8 cellular contexts compared by ENCODE assay signal in the genomic region with DNA sequence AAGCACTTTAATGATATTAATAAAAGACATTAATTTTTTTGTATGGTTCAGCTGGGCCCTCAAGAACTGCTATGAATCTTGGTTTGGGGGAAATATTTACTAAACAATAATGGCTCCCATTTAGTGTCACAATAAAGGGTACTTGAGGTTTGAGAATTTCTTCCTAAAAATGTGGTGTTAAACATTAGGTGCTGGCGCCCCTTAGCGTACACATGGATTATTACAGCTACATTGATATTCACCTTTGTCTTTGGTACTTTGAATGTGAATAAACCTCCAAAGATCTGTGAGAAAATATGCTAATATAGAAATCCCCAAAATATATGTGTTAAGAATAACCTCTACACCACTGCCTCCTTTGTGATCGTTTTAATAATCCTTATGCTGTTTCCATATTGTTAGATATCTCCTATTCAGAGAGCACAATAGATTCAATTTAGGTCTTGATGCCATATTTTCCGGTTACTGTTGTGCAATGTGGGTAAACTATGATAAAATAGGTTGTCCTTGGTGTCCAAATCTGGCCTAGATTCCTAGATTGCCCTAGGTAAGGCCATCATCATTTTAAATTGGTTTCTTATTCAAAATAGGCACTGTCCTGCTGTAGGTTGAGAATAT.
DNase-seq lines count a peak whose midpoint lies in the region; ATAC-seq, FAIRE-seq and TF ChIP-seq lines count a peak whose summit lies in the region.

No MANE protein-coding gene starts in this region.

- H3K79me2 ChIP-seq in KMS-11 (ENCODE audit: insufficient read depth, low read depth) (no peaks in the 10 kb centered on the region), OCI-LY3 (ENCODE audit: low read length) (no peaks in the 10 kb centered on the region), H1 (ENCODE audit: control insufficient read depth in 1 of 2, insufficient read depth in 2 of 2, low read length in 2 of 2) (no peaks in the 10 kb centered on the region), neural progenitor cell (ENCODE audit: low read depth) (no peaks in the 10 kb centered on the region)

- no peak for ATAC-seq in HG03457 (IDR thresholded peaks at IDR 0.05; ENCODE audit: unreplicated experiment)

- no peak overlapping the region for H2BK15ac ChIP-seq in H1 (ENCODE audit: low read length)

- no peak overlapping the region for H2AFZ ChIP-seq in KMS-11 (ENCODE audit: low read depth)
- H2AFZ ChIP-seq in OCI-LY3 (ENCODE audit: low read depth, low read length): no peak overlapping the region
- H2AFZ ChIP-seq in H1 (ENCODE audit: low read length): no peak overlapping the region
- H2AFZ ChIP-seq in neural progenitor cell (replicated peaks): no peak overlapping the region

- POLR2A ChIA-PET in H1 (lab: Charles Lee; ENCODE audit: partially characterized antibody): no interaction called here

- H3K27me3 ChIP-seq in KMS-11 (ENCODE audit: insufficient read depth, low read depth) (no peaks in the 10 kb centered on the region), OCI-LY3 (ENCODE audit: low read depth, low read length) (no peaks in the 10 kb centered on the region), H1 (replicated peaks in 1 of 4; ENCODE audit: control insufficient read depth in 3 of 4, extremely low read depth in 1 of 4, insufficient read depth in 3 of 4, low read length in 3 of 4) (no peaks in the 10 kb centered on the region), neural progenitor cell (no peaks in the 10 kb centered on the region)

- H2BK120ac ChIP-seq in H1 (replicated peaks; ENCODE audit: low read depth, low read length): no peak overlapping the region

- DNase-seq in AG09319 (ENCODE audit: extremely low read depth, low read depth) (no peak), GM12892 (ENCODE audit: insufficient read length) (no peak), H1 (ENCODE audit: low read depth in 1 of 2, low spot score in 2 of 2) (no peak), neural progenitor cell (ENCODE audit: low spot score) (peak; percentile 56), HPDE6-E6E7 (ENCODE audit: extremely low spot score) (no peak)

- H4K91ac ChIP-seq in H1 (replicated peaks; ENCODE audit: insufficient read length, low read length): no peak overlapping the region

- no peaks in the 10 kb centered on the region for H3K4me1 ChIP-seq in KMS-11 (ENCODE audit: low read depth, poor library complexity, severe bottlenecking)
- no peaks in the 10 kb centered on the region for H3K4me1 ChIP-seq in OCI-LY3 (ENCODE audit: low read length)
- peaks cover 0 to 3% (median 0%) of the 10 kb centered on the region in 4 experiments; a peak in 1 of 7 replicates for H3K4me1 ChIP-seq in H1 (replicated peaks in 1 of 4; ENCODE audit: control insufficient read depth in 3 of 4, insufficient read depth in 4 of 4, low read length in 3 of 4)
- peaks cover 6% of the 10 kb centered on the region for H3K4me1 ChIP-seq in neural progenitor cell

- no peak overlapping the region for H3K4ac ChIP-seq in H1 (replicated peaks; ENCODE audit: insufficient read length, low read depth, low read length)

- H3K27me3 Mint-ChIP-seq in neural progenitor cell (ENCODE audit: insufficient read depth, low read depth): no peaks in the 10 kb centered on the region

- H3K4me1 Mint-ChIP-seq in neural progenitor cell: peaks cover 7% of the 10 kb centered on the region

- CTCF ChIA-PET in H1 (lab: Charles Lee; ENCODE audit: partially characterized antibody): interaction anchor here (0.6 to 3.2 kb wide), 27 partner anchors 9 to 812 kb away, joined by 3 to 21 read pairs (median 4); no protein-coding TSS in a partner anchor

- peaks cover 12% of the 10 kb centered on the region for H3K9me3 Mint-ChIP-seq in neural progenitor cell

- H3K14ac ChIP-seq in H1 (ENCODE audit: insufficient read length): no peak overlapping the region

- peak; percentile 70 for FAIRE-seq in GM12892 (lab: Jason Lieb, UNC)
- peak; percentile 72 for FAIRE-seq in H1 (lab: Jason Lieb, UNC)

- H3K18ac ChIP-seq in H1 (ENCODE audit: extremely low read depth, low read length): no peak overlapping the region

- H3K23ac ChIP-seq in H1 (ENCODE audit: insufficient read length): no peak overlapping the region

- H3F3A ChIP-seq in neural progenitor cell (ENCODE audit: low read depth): no peaks in the 10 kb centered on the region

- no peaks in the 10 kb centered on the region for H4K20me1 ChIP-seq in KMS-11 (ENCODE audit: insufficient read depth)
- no peaks in the 10 kb centered on the region for H4K20me1 ChIP-seq in OCI-LY3 (ENCODE audit: insufficient read depth, low read length)
- H4K20me1 ChIP-seq in H1 (replicated peaks in 1 of 2; ENCODE audit: control insufficient read depth in 1 of 2, insufficient read depth in 2 of 2, low read length in 2 of 2): no peaks in the 10 kb centered on the region
- H4K20me1 ChIP-seq in neural progenitor cell (ENCODE audit: low read depth): no peaks in the 10 kb centered on the region

- H3K9ac ChIP-seq in KMS-11 (no peak overlapping the region), OCI-LY3 (ENCODE audit: low read length) (no peak overlapping the region), H1 (replicated peaks in 1 of 4; ENCODE audit: extremely low read depth in 1 of 4, low read depth in 3 of 4, low read length in 3 of 4) (no peak overlapping the region), neural progenitor cell (no peak overlapping the region)

- H2BK20ac ChIP-seq in H1 (ENCODE audit: low read length): no peak overlapping the region

- no peak overlapping the region for H2BK5ac ChIP-seq in H1 (ENCODE audit: low read depth, low read length)

- H3K4me2 ChIP-seq in KMS-11 (no peak overlapping the region), OCI-LY3 (ENCODE audit: low read length) (no peak overlapping the region), H1 (ENCODE audit: insufficient read depth in 1 of 2, low read depth in 2 of 2, low read length in 2 of 2) (no peak overlapping the region), neural progenitor cell (no peak overlapping the region)

- no peak overlapping the region for H3K56ac ChIP-seq in H1 (replicated peaks; ENCODE audit: insufficient read length, low read depth, low read length)

- H2BK12ac ChIP-seq in H1 (ENCODE audit: low read depth, low read length): no peak overlapping the region

- H3K23me2 ChIP-seq in H1 (ENCODE audit: low read depth, low read length): no peaks in the 10 kb centered on the region

- TF ChIP-seq CTCF in AG09319 (IDR thresholded peaks at IDR 0.05; ENCODE audit: low read depth, low read length): peak; percentile 68
- TF ChIP-seq CTCF in KMS-11 (conservative IDR thresholded peaks at IDR 0.05; ENCODE audit: low read depth, low read length): peak; percentile 93
- peak; percentile 85 for TF ChIP-seq CTCF in OCI-LY3 (IDR thresholded peaks at IDR 0.05; ENCODE audit: low read depth, low read length)
- peak in 2 of 3 experiments; percentile 59 to 72; a peak in 2 of 4 replicates for TF ChIP-seq CTCF in H1 (IDR thresholded peaks at IDR 0.05; ENCODE audit: control extremely low read depth in 1 of 3, insufficient read depth in 1 of 3, low read depth in 1 of 3, low read length in 3 of 3)
- TF ChIP-seq CTCF in neural progenitor cell (IDR thresholded peaks at IDR 0.05): peak; percentile 93

- peak; percentile 88 to 89 for TF ChIP-seq RAD21 in H1 (IDR thresholded peaks at IDR 0.05 in 1 of 2, conservative IDR thresholded peaks at IDR 0.05 in 1 of 2; ENCODE audit: low read depth in 2 of 2, low read length in 2 of 2)

- no peak overlapping the region for H3K4me3 ChIP-seq in KMS-11 (IDR thresholded peaks at IDR 0.05; ENCODE audit: insufficient read depth, low read depth, low read length)
- no peak overlapping the region for H3K4me3 ChIP-seq in OCI-LY3 (ENCODE audit: low read length)
- H3K4me3 ChIP-seq in H1 (ENCODE audit: extremely low read depth in 1 of 4, insufficient read depth in 2 of 4, low read depth in 3 of 4, low read length in 4 of 4): no peak overlapping the region
- no peak overlapping the region for H3K4me3 ChIP-seq in neural progenitor cell

- H3K36me3 ChIP-seq in KMS-11 (ENCODE audit: insufficient read depth) (no peaks in the 10 kb centered on the region), OCI-LY3 (replicated peaks; ENCODE audit: low read depth, low read length) (no peaks in the 10 kb centered on the region), H1 (ENCODE audit: control insufficient read depth in 2 of 4, insufficient read depth in 4 of 4, low read length in 3 of 4) (no peaks in the 10 kb centered on the region), neural progenitor cell (no peaks in the 10 kb centered on the region)

- H3K36me3 Mint-ChIP-seq in neural progenitor cell: peaks cover 9% of the 10 kb centered on the region

- TF ChIP-seq EP300 in H1 (IDR thresholded peaks at IDR 0.05; ENCODE audit: borderline replicate concordance in 1 of 2, low read depth in 2 of 2, low read length in 2 of 2): no peak

- WGBS in H1 (ENCODE audit: extremely low coverage in 1 of 2, insufficient coverage in 1 of 2, insufficient read length in 1 of 2, insufficient replicate concordance in 2 of 2, low coverage in 1 of 2, low lambda C conversion rate in 2 of 2, missing lambda C conversion rate in 1 of 2), 2 experiments: 24% methylated on average over 4 of the region's 4 CpGs; no CpG with 5 or more reads in 1 of the 2 experiments

- H2AK5ac ChIP-seq in H1 (ENCODE audit: low read depth, low read length): no peak overlapping the region

- H3K27ac ChIP-seq in KMS-11 (no peak overlapping the region), OCI-LY3 (ENCODE audit: low read length) (no peak overlapping the region), H1 (ENCODE audit: low read depth, low read length) (no peak overlapping the region), neural progenitor cell (no peak overlapping the region)

- no peak overlapping the region for H4K8ac ChIP-seq in H1 (ENCODE audit: extremely low read depth, insufficient read depth, low read length)

- no peaks in the 10 kb centered on the region for H3K9me3 ChIP-seq in OCI-LY3 (ENCODE audit: insufficient read depth, low read length)
- H3K9me3 ChIP-seq in H1 (ENCODE audit: insufficient read depth in 2 of 2, low read depth in 1 of 2, low read length in 1 of 2): peaks cover 0 to 3% of the 10 kb centered on the region in 2 experiments; a peak in 1 of 4 replicates
- peaks cover 4% of the 10 kb centered on the region for H3K9me3 ChIP-seq in neural progenitor cell (ENCODE audit: low read depth)

- no peak overlapping the region for H3K27ac Mint-ChIP-seq in neural progenitor cell

- no peak overlapping the region for H4K5ac ChIP-seq in H1 (ENCODE audit: insufficient read length, low read depth, low read length)

- H3K4me3 Mint-ChIP-seq in neural progenitor cell: no peak overlapping the region

- TF ChIP-seq POLR2A in GM12892 (IDR thresholded peaks at IDR 0.05; ENCODE audit: low read depth, low read length) (no peak), H1 (IDR thresholded peaks at IDR 0.05; ENCODE audit: control extremely low read depth in 1 of 2, low read depth in 2 of 2, low read length in 2 of 2) (no peak)

- H3K79me1 ChIP-seq in H1 (ENCODE audit: low read depth, low read length): no peaks in the 10 kb centered on the region

TF ChIP-seq in H1, 55 proteins besides CTCF, POLR2A, EP300 and RAD21 (continues in another document):
- TF ChIP-seq KDM4A (IDR thresholded peaks at IDR 0.05; ENCODE audit: low read depth, low read length, severe bottlenecking) (no peak), RFX5 (IDR thresholded peaks at IDR 0.05; ENCODE audit: borderline replicate concordance, low read depth, low read length) (no peak), TCF12 (IDR thresholded peaks at IDR 0.05; ENCODE audit: low read depth, low read length) (no peak), SAP30 (IDR thresholded peaks at IDR 0.05; ENCODE audit: insufficient read depth, insufficient replicate concordance, low read length) (no peak), BCL11A (IDR thresholded peaks at IDR 0.05; ENCODE audit: low read depth in 2 of 2, low read length in 2 of 2) (no peak)
